ENCODE assay signal across 24 cellular contexts in genomic region chr5:5882706-5883105, GRCh38.
"Had no signal": no experiment of that assay in that cellular context is flagged by ENCODE, and none has a peak within 500 bp of the region (broad histone marks: within the 10 kb centered on the region; RNA-seq: fewer than 3 reads in every experiment).

No MANE protein-coding gene starts in this region.

- H3K9me3 Mint-ChIP-seq: effector memory CD8-positive, alpha-beta T cell; neural crest cell; type B pancreatic cell had no signal

- H3K9me3 ChIP-seq: mucosa of descending colon, neutrophil, ovary, psoas muscle, sigmoid colon, stomach, testis, tibial artery had no signal

- H3K4me1 ChIP-seq: psoas muscle, testis had no signal

- H3K27ac ChIP-seq: neutrophil, ovary, psoas muscle, sigmoid colon, stomach, testis, tibial artery had no signal

- H3K4me1 Mint-ChIP-seq: naive B cell; neural crest cell; stimulated activated effector memory CD8-positive, alpha-beta T cell treated with anti-CD3 and anti-CD28 coated beads, Interleukin-12 subunit alpha, Interleukin-12 subunit beta, amount 100 ng/mL, for 72 hours had no signal

- H3K36me3 ChIP-seq: neutrophil, ovary, sigmoid colon, stomach, tibial artery had no signal

- DNase-seq: central memory CD4-positive, alpha-beta T cell; cortex of kidney; effector memory CD8-positive, alpha-beta T cell; erythroblast; hypothalamus; mesenchymal stem cell; mucosa of descending colon; naive B cell; ovary; psoas muscle; right cardiac atrium; sigmoid colon; stimulated activated CD4-positive, alpha-beta T cell treated with anti-CD3 and anti-CD28 coated beads, Interleukin-2, amount 100 ng/mL, for 24 hours; stimulated activated CD4-positive, alpha-beta T cell treated with anti-CD3 and anti-CD28 coated beads, Interleukin-4, amount 100 ng/mL, for 24 hours; stimulated activated naive CD4-positive, alpha-beta T cell treated with Interleukin-2 at 50 U/mL for 16 hours; stomach; testis; tibial artery had no signal

- ATAC-seq: effector memory CD8-positive, alpha-beta T cell; mucosa of descending colon; natural killer cell treated with Interleukin-12 subunit alpha and Interleukin-12 subunit beta and Interleukin-15 and Interleukin-18, amount 100 ng/mL, for 72 hours; psoas muscle; right cardiac atrium; stimulated activated effector memory CD8-positive, alpha-beta T cell treated with anti-CD3 and anti-CD28 coated beads, Interleukin-12 subunit alpha, Interleukin-12 subunit beta, amount 100 ng/mL, for 72 hours had no signal

- H3K27me3 ChIP-seq: ovary, testis had no signal

- H3K27ac Mint-ChIP-seq: effector memory CD8-positive, alpha-beta T cell; mesothelial cell of epicardium; naive B cell; natural killer cell treated with Interleukin-12 subunit alpha and Interleukin-12 subunit beta and Interleukin-15 and Interleukin-18, amount 100 ng/mL, for 72 hours; stimulated activated effector memory CD8-positive, alpha-beta T cell treated with anti-CD3 and anti-CD28 coated beads, Interleukin-12 subunit alpha, Interleukin-12 subunit beta, amount 100 ng/mL, for 72 hours; type B pancreatic cell had no signal

- H3K4me3 ChIP-seq: mucosa of descending colon, ovary, psoas muscle, sigmoid colon, stomach, testis, tibial artery had no signal

- H3K36me3 Mint-ChIP-seq: natural killer cell treated with Interleukin-12 subunit alpha and Interleukin-12 subunit beta and Interleukin-15 and Interleukin-18, amount 100 ng/mL, for 72 hours; stimulated activated effector memory CD8-positive, alpha-beta T cell treated with anti-CD3 and anti-CD28 coated beads, Interleukin-12 subunit alpha, Interleukin-12 subunit beta, amount 100 ng/mL, for 72 hours; type B pancreatic cell had no signal

- H3K4me3 Mint-ChIP-seq: effector memory CD8-positive, alpha-beta T cell; mesothelial cell of epicardium; naive B cell; natural killer cell treated with Interleukin-12 subunit alpha and Interleukin-12 subunit beta and Interleukin-15 and Interleukin-18, amount 100 ng/mL, for 72 hours; neural crest cell; stimulated activated effector memory CD8-positive, alpha-beta T cell treated with anti-CD3 and anti-CD28 coated beads, Interleukin-12 subunit alpha, Interleukin-12 subunit beta, amount 100 ng/mL, for 72 hours; type B pancreatic cell had no signal
